15 cellular contexts compared by ENCODE assay signal in the genomic region with DNA sequence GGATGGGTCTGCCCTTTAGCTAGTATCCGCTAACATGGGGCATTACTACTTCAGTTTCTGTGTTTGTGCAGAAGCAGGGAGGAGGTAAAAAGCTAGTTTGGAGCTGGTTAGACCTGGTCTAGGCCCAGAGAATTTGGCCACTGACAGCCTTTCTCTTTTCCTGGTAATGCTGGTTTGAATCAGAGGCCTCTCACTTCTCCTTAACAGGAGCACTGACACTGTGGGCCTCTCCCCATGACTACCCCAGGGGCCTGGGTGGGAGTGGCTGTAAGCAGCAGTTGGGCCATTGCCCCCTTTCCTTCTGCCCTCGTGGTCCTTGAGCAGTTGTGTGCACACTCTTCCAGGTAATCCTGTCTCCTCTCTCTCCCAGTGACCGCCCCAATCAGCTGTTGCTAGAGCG. TPM values are rescaled to one million over a fixed set of nuclear protein-coding genes. Genes with fewer than 3 reads are reported as not detected.
A peak's percentile ranks its signal among the peaks of the same experiment; 100 is the strongest.
DNase-seq lines count a peak whose midpoint lies in the region; ATAC-seq and TF ChIP-seq lines count a peak whose summit lies in the region.
"Had no signal": no experiment of that assay in that cellular context is flagged by ENCODE, and none has a peak within 500 bp of the region (broad histone marks: within the 10 kb centered on the region; RNA-seq: fewer than 3 reads in every experiment).

No MANE protein-coding gene starts in this region.

- DNase-seq in NCI-H82 (lab: John Stamatoyannopoulos, UW) (peak; percentile 68), NCI-H82 treated with DMSO at 0.1 percent for 48 hours (lab: John Stamatoyannopoulos, UW; ENCODE audit: unreplicated experiment) (no peak), glutamatergic neuron (no peak), retina (no peak), GM10248 (ENCODE audit: extremely low spot score) (no peak)
- peak; percentile 43 for DNase-seq in stimulated activated naive B cell treated with anti-CD40 and anti-IgM and Interleukin-4, amounts not matched to agents 10 μg/mL and 1 μg/mL and 100 μg/mL, for 72 hours
- DNase-seq: Caco-2; CD4-positive, CD25-positive, alpha-beta regulatory T cell; CD8-positive, alpha-beta T cell; DMS153; DND-41; GOT3; HFFc6 had no signal

- H3K4me3 Mint-ChIP-seq in glutamatergic neuron (ENCODE audit: unreplicated experiment) = no peak overlapping the region
- no peak overlapping the region for H3K4me3 Mint-ChIP-seq in stimulated activated naive B cell treated with anti-CD40 and anti-IgM and Interleukin-4, amounts not matched to agents 10 μg/mL and 1 μg/mL and 100 μg/mL, for 72 hours
- H3K4me3 Mint-ChIP-seq: B cell; CD4-positive, CD25-positive, alpha-beta regulatory T cell; CD8-positive, alpha-beta T cell; HFFc6 had no signal

- H3K36me3 Mint-ChIP-seq in glutamatergic neuron (ENCODE audit: unreplicated experiment) = peaks cover 11% of the 10 kb centered on the region
- H3K36me3 Mint-ChIP-seq in stimulated activated naive B cell treated with anti-CD40 and anti-IgM and Interleukin-4, amounts not matched to agents 10 μg/mL and 1 μg/mL and 100 μg/mL, for 72 hours = no peaks in the 10 kb centered on the region
- H3K36me3 Mint-ChIP-seq: CD4-positive, CD25-positive, alpha-beta regulatory T cell; CD8-positive, alpha-beta T cell had no signal

- POLR2A ChIA-PET in GM10248 (lab: Yijun Ruan, JAX) = no interaction called here

- peaks cover 4% of the 10 kb centered on the region for H3K4me1 Mint-ChIP-seq in glutamatergic neuron (ENCODE audit: low read depth, unreplicated experiment)
- peaks cover 4 to 15% of the 10 kb centered on the region in 2 donors for H3K4me1 Mint-ChIP-seq in stimulated activated naive B cell treated with anti-CD40 and anti-IgM and Interleukin-4, amounts not matched to agents 10 μg/mL and 1 μg/mL and 100 μg/mL, for 72 hours
- H3K4me1 Mint-ChIP-seq: B cell; CD4-positive, CD25-positive, alpha-beta regulatory T cell had no signal

- CTCF ChIA-PET in GM10248 (lab: Yijun Ruan, JAX) = interaction anchor here (0.9 to 1.5 kb wide), 2 partner anchors 16 to 522 kb away, joined by 3 to 6 read pairs; no protein-coding TSS in a partner anchor

- peaks cover 26% of the 10 kb centered on the region for H3K9me3 Mint-ChIP-seq in glutamatergic neuron (ENCODE audit: unreplicated experiment)
- no peaks in the 10 kb centered on the region for H3K9me3 Mint-ChIP-seq in stimulated activated naive B cell treated with anti-CD40 and anti-IgM and Interleukin-4, amounts not matched to agents 10 μg/mL and 1 μg/mL and 100 μg/mL, for 72 hours
- H3K9me3 Mint-ChIP-seq: CD8-positive, alpha-beta T cell; HFFc6 had no signal

- peak; percentile 93 to 95 for ATAC-seq in stimulated activated naive B cell treated with anti-CD40 and anti-IgM and Interleukin-4, amounts not matched to agents 10 μg/mL and 1 μg/mL and 100 μg/mL, for 72 hours (replicated peaks)
- ATAC-seq: CD8-positive, alpha-beta T cell; GM12878 had no signal

- TF ChIP-seq CTCF in glutamatergic neuron (IDR thresholded peaks at IDR 0.05; ENCODE audit: partially characterized antibody, unreplicated experiment) (no peak), GM10248 (IDR thresholded peaks at IDR 0.05; ENCODE audit: control extremely low read depth, extremely low read depth, low read depth, missing control alignments) (no peak)

- H3K27me3 Mint-ChIP-seq in glutamatergic neuron (ENCODE audit: unreplicated experiment) = peaks cover 15% of the 10 kb centered on the region
- no peaks in the 10 kb centered on the region for H3K27me3 Mint-ChIP-seq in stimulated activated naive B cell treated with anti-CD40 and anti-IgM and Interleukin-4, amounts not matched to agents 10 μg/mL and 1 μg/mL and 100 μg/mL, for 72 hours

- peak overlapping the region; percentile 22 for H3K27ac Mint-ChIP-seq in glutamatergic neuron (ENCODE audit: unreplicated experiment)
- H3K27ac Mint-ChIP-seq in stimulated activated naive B cell treated with anti-CD40 and anti-IgM and Interleukin-4, amounts not matched to agents 10 μg/mL and 1 μg/mL and 100 μg/mL, for 72 hours = peak overlapping the region; percentile 81
- H3K27ac Mint-ChIP-seq: B cell; CD4-positive, CD25-positive, alpha-beta regulatory T cell; CD8-positive, alpha-beta T cell; HFFc6 had no signal

RNA-seq across cellular contexts. Expression of a gene that starts 8.5 kb away (rescaled TPM):
- 6.4 TPM for total RNA-seq in glutamatergic neuron (ENCODE audit: unreplicated experiment)
- total RNA-seq: B cell; Caco-2; CD4-positive, CD25-positive, alpha-beta regulatory T cell; CD8-positive, alpha-beta T cell; GM12878; HFFc6 had no signal

Comparison
In these comparisons a context has a peak if more than half of its experiments do, and no peak if none do; other contexts are left out.
1. DNase-seq: peak in NCI-H82 (single experiment) and stimulated activated naive B cell treated with anti-CD40 and anti-IgM and Interleukin-4, amounts not matched to agents 10 μg/mL and 1 μg/mL and 100 μg/mL, for 72 hours (single experiment); none in NCI-H82 treated with DMSO at 0.1 percent for 48 hours (single experiment), glutamatergic neuron (single experiment), retina (single experiment) and GM10248 (single experiment).